ENCODE assay signal across 8 cellular contexts in genomic region chr7:150685219-150686029, GRCh38. TPM values are rescaled to one million over a fixed set of nuclear protein-coding genes. Genes with fewer than 3 reads are reported as not detected.
DNase-seq lines count a peak whose midpoint lies in the region; ATAC-seq and TF ChIP-seq lines count a peak whose summit lies in the region.

TSS of gene GIMAP2 (plus strand) at chr7:150685706. CDS start at chr7:150687060, 1,354 bp downstream.

- H3K27me3 ChIP-seq in GM06990 (replicated peaks; ENCODE audit: control insufficient read depth, insufficient read depth, low read length), result no peaks in the 10 kb centered on the region
- no peaks in the 10 kb centered on the region for H3K27me3 ChIP-seq in heart left ventricle
- no peaks in the 10 kb centered on the region for H3K27me3 ChIP-seq in skeletal muscle tissue (ENCODE audit: control insufficient read depth in 3 of 3, insufficient read depth in 3 of 3, low read length in 3 of 3)

- intact Hi-C loops in activated CD8-positive, alpha-beta T cell treated with anti-CD3 and anti-CD28 coated beads for 36 hours (cut with micrococcal nuclease), result loop anchor here (5.0 kb wide), 1 partner anchor 47 kb away; no protein-coding TSS in a partner anchor
- intact Hi-C loops in heart left ventricle (cut with DNase I), result loop anchor here in 2 of 10 donors (5.0 to 10.0 kb wide), 2 partner anchors 51 to 53 kb away; partner anchors contain the start of gene GIMAP6 (in 2 of the 2)

- H3K27me3 Mint-ChIP-seq in activated CD8-positive, alpha-beta T cell treated with anti-CD3 and anti-CD28 coated beads for 36 hours, result no peaks in the 10 kb centered on the region

- WGBS in heart left ventricle, 4 donors, result 35 to 38% (median 38%) methylated on average over 6 of the region's 6 CpGs

- peak; percentile 11 for TF ChIP-seq CTCF in GM06990 (IDR thresholded peaks at IDR 0.05; ENCODE audit: insufficient read depth, low read length, poor library complexity, severe bottlenecking)
- no peak for TF ChIP-seq CTCF in activated CD8-positive, alpha-beta T cell treated with anti-CD3 and anti-CD28 coated beads for 36 hours (IDR thresholded peaks at IDR 0.05)
- TF ChIP-seq CTCF in heart left ventricle (IDR thresholded peaks at IDR 0.05), result no peak

- TF ChIP-seq POLR2A in heart left ventricle (IDR thresholded peaks at IDR 0.05), result no peak

- peak; percentile 64 for DNase-seq in GM06990 (ENCODE audit: extremely low read depth, insufficient read length)
- peak; percentile 58 for DNase-seq in HT1080 (ENCODE audit: low read depth)
- peak; percentile 49 for DNase-seq in activated CD8-positive, alpha-beta T cell treated with anti-CD3 and anti-CD28 coated beads for 36 hours
- peak in 1 of 5 donors; percentile 29 for DNase-seq in heart left ventricle
- DNase-seq in HPDE6-E6E7 (ENCODE audit: extremely low spot score), result no peak
- DNase-seq in NCI-H2171 treated with DMSO at 0.1 percent for 48 hours (lab: John Stamatoyannopoulos, UW), result no peak

- H3K9ac ChIP-seq in skeletal muscle tissue (ENCODE audit: low read depth in 1 of 3, low read length in 3 of 3), result peak within 1 kb of the TSS; percentile 65 to 69 (median 68)

- H3K4me1 ChIP-seq in heart left ventricle (peaks cover 0 to 51% (median 7%) of the 10 kb centered on the region in 12 donors), skeletal muscle tissue (ENCODE audit: control insufficient read depth in 3 of 3, insufficient read depth in 3 of 3, low read length in 3 of 3) (no peaks in the 10 kb centered on the region)

- peak within 1 kb of the TSS; percentile 96 for H3K4me3 Mint-ChIP-seq in activated CD8-positive, alpha-beta T cell treated with anti-CD3 and anti-CD28 coated beads for 36 hours

- peak; percentile 91 for ATAC-seq in GM21367 (IDR thresholded peaks at IDR 0.05; ENCODE audit: unreplicated experiment)
- peak; percentile 80 for ATAC-seq in activated CD8-positive, alpha-beta T cell treated with anti-CD3 and anti-CD28 coated beads for 36 hours
- peak in 3 of 4 donors; percentile 54 to 92 (median 83) for ATAC-seq in heart left ventricle

- H3K9me3 Mint-ChIP-seq in activated CD8-positive, alpha-beta T cell treated with anti-CD3 and anti-CD28 coated beads for 36 hours, result peaks cover 25% of the 10 kb centered on the region

- H3K4me3 ChIP-seq in GM06990 (replicated peaks; ENCODE audit: low read depth, low read length) (peak within 1 kb of the TSS; percentile 70), heart left ventricle (peak within 1 kb of the TSS; percentile 2 to 81 (median 56)), skeletal muscle tissue (ENCODE audit: low read length in 3 of 3) (peak within 1 kb of the TSS; percentile 50 to 79 (median 57))

- peaks cover 0 to 6% (median 0%) of the 10 kb centered on the region in 12 donors for H3K9me3 ChIP-seq in heart left ventricle
- no peaks in the 10 kb centered on the region for H3K9me3 ChIP-seq in skeletal muscle tissue (ENCODE audit: control insufficient read depth in 3 of 3, low read length in 3 of 3)

- peaks cover 73% of the 10 kb centered on the region for H3K36me3 Mint-ChIP-seq in activated CD8-positive, alpha-beta T cell treated with anti-CD3 and anti-CD28 coated beads for 36 hours (ENCODE audit: low read depth)

- H3K4me1 Mint-ChIP-seq in activated CD8-positive, alpha-beta T cell treated with anti-CD3 and anti-CD28 coated beads for 36 hours (ENCODE audit: low read depth), result peaks cover 75% of the 10 kb centered on the region

- CTCF ChIA-PET in activated CD8-positive, alpha-beta T cell treated with anti-CD3 and anti-CD28 coated beads for 36 hours (lab: Charles Lee), result interaction anchor here (0.7 to 2.8 kb wide), 14 partner anchors 16 to 237 kb away, joined by 3 to 9 read pairs (median 4); partner anchors contain the start of genes GIMAP1 and GIMAP6

- H3K36me3 ChIP-seq in GM06990 (ENCODE audit: control insufficient read depth, insufficient read depth, low read length) (peaks cover 8% of the 10 kb centered on the region), heart left ventricle (peaks cover 0 to 15% (median 5%) of the 10 kb centered on the region in 9 donors), skeletal muscle tissue (ENCODE audit: control insufficient read depth in 3 of 3, insufficient read depth in 3 of 3, low read length in 3 of 3) (peaks cover 0 to 5% (median 0%) of the 10 kb centered on the region in 3 donors)

- POLR2A ChIA-PET in activated CD8-positive, alpha-beta T cell treated with anti-CD3 and anti-CD28 coated beads for 36 hours (lab: Charles Lee), result interaction anchor here (0.6 to 3.6 kb wide), 14 partner anchors 10 to 236 kb away, joined by 3 to 21 read pairs (median 4); partner anchors contain the start of genes GIMAP1 and GIMAP5

- H3K27ac Mint-ChIP-seq in activated CD8-positive, alpha-beta T cell treated with anti-CD3 and anti-CD28 coated beads for 36 hours, result peak within 1 kb of the TSS; percentile 100

- H3K27ac ChIP-seq in heart left ventricle, result peak within 1 kb of the TSS; percentile 41 to 98 (median 84)
- H3K27ac ChIP-seq in skeletal muscle tissue (ENCODE audit: low read depth, low read length), result peak within 1 kb of the TSS; percentile 73

RNA-seq across cellular contexts. Expression of gene GIMAP2, which starts in this region (rescaled TPM):
- 3.4 and 5.7 TPM in 2 replicates for total RNA-seq in HT1080 (2014; rRNA removed; shearing (Covaris generic))
- 4.1 and 5.6 TPM in 2 replicates for polyA plus RNA-seq in HT1080 (2015; cell fraction: cytosol; rRNA removed)
- 4.8 and 4.9 TPM in 2 replicates for polyA plus RNA-seq in HT1080 (2015; cell fraction: nucleus; rRNA removed)
- total RNA-seq in activated CD8-positive, alpha-beta T cell treated with anti-CD3 and anti-CD28 coated beads for 36 hours, result 10 to 100 TPM; 42.2 to 42.7 TPM
- total RNA-seq in heart left ventricle (10 to 100 TPM in 2 of 9 donors, 1 to 10 TPM in 7; 2.1 to 23.5 (median 4.9) TPM), skeletal muscle tissue (9.4 TPM)
- 1 to 10 TPM; 2.3 to 6.6 TPM for polyA plus RNA-seq in heart left ventricle

Comparison
In these comparisons a context has a peak if more than half of its experiments do, and no peak if none do; other contexts are left out.
1. DNase-seq: peak in GM06990 (single experiment), HT1080 (single experiment) and activated CD8-positive, alpha-beta T cell treated with anti-CD3 and anti-CD28 coated beads for 36 hours (single experiment); none in HPDE6-E6E7 (single experiment) and NCI-H2171 treated with DMSO at 0.1 percent for 48 hours (single experiment).
2. Peak in every context shown above with its lines, with median percentiles within 50 percentile points of each other: H3K4me3 ChIP-seq and ATAC-seq.